Comparison of ENCODE assay signal across 20 cellular contexts in genomic region chr20:32855387-32855786, GRCh38. TPM values are rescaled to one million over a fixed set of nuclear protein-coding genes. Genes with fewer than 3 reads are reported as not detected.
DNase-seq lines count a peak whose midpoint lies in the region; ATAC-seq and TF ChIP-seq lines count a peak whose summit lies in the region.
"Had no signal": no experiment of that assay in that cellular context is flagged by ENCODE, and none has a peak within 500 bp of the region (broad histone marks: within the 10 kb centered on the region; RNA-seq: fewer than 3 reads in every experiment).

No MANE protein-coding gene starts in this region.

- intact Hi-C loops in activated CD8-positive, alpha-beta T cell treated with anti-CD3 and anti-CD28 coated beads for 36 hours (cut with micrococcal nuclease): no loop called here
- intact Hi-C loops in transverse colon (cut with DNase I; ENCODE audit: low total_unique reads): no loop called here

- H2AFZ ChIP-seq in GM23338: no peak overlapping the region

- 82 to 93% methylated on average over 5 to 7 of the region's 7 CpGs for WGBS in transverse colon (ENCODE audit: low coverage in 1 of 2), 2 donors

- in situ Hi-C loops in transverse colon (cut with MboI; ENCODE audit: low pct_ligation_motif_present in 1 of 4, low pct_unique_long_range_greater_than_20kb in 1 of 4, low sequenced_read_pairs in 3 of 4): no loop called here

- H3K4me3 ChIP-seq in GM23338 (no peak overlapping the region), transverse colon (no peak overlapping the region)
- H3K4me3 ChIP-seq: BLaER1 treated with 17β-estradiol and CSF1 and Interleukin-3, amounts not matched to agents 10 nM and 100 nM; cardiac muscle cell; lower lobe of right lung; SJCRH30; uterus had no signal

- no peaks in the 10 kb centered on the region for H3K27me3 ChIP-seq in GM23338 (ENCODE audit: insufficient read depth)
- no peaks in the 10 kb centered on the region for H3K27me3 ChIP-seq in transverse colon
- H3K27me3 ChIP-seq: BLaER1 treated with 17β-estradiol and CSF1 and Interleukin-3, amounts not matched to agents 10 nM and 100 nM; cardiac muscle cell; SJCRH30; uterus had no signal

- H3K4me1 Mint-ChIP-seq in activated CD8-positive, alpha-beta T cell treated with anti-CD3 and anti-CD28 coated beads for 36 hours (ENCODE audit: low read depth): peaks cover 15% of the 10 kb centered on the region
- peaks cover 23% of the 10 kb centered on the region for H3K4me1 Mint-ChIP-seq in activated CD8-positive, alpha-beta T cell treated with anti-CD3 and anti-CD28 coated beads, Interleukin-2, amount 10 ng/mL, durations not matched to agents 7 days and 5 days (ENCODE audit: low read depth)
- peaks cover 42% of the 10 kb centered on the region for H3K4me1 Mint-ChIP-seq in GM23338
- peaks cover 48% of the 10 kb centered on the region for H3K4me1 Mint-ChIP-seq in WTC11
- H3K4me1 Mint-ChIP-seq in naive thymus-derived CD8-positive, alpha-beta T cell: peaks cover 8 to 24% (median 19%) of the 10 kb centered on the region in 4 donors
- H3K4me1 Mint-ChIP-seq: IgD-negative memory B cell had no signal

- H3K9me3 ChIP-seq in transverse colon: no peaks in the 10 kb centered on the region
- H3K9me3 ChIP-seq: BLaER1 treated with 17β-estradiol and CSF1 and Interleukin-3, amounts not matched to agents 10 nM and 100 nM; lower lobe of right lung; SJCRH30; uterus had no signal

- peaks cover 4% of the 10 kb centered on the region; the same call in 1 of the 2 replicates for H3F3A ChIP-seq in GM23338 (replicated peaks; ENCODE audit: low read depth)

- no peak overlapping the region for H3K4me3 Mint-ChIP-seq in activated CD8-positive, alpha-beta T cell treated with anti-CD3 and anti-CD28 coated beads for 36 hours
- H3K4me3 Mint-ChIP-seq in activated CD8-positive, alpha-beta T cell treated with anti-CD3 and anti-CD28 coated beads, Interleukin-2, amount 10 ng/mL, durations not matched to agents 7 days and 5 days: no peak overlapping the region
- no peak overlapping the region for H3K4me3 Mint-ChIP-seq in GM23338
- H3K4me3 Mint-ChIP-seq in WTC11: no peak overlapping the region
- H3K4me3 Mint-ChIP-seq in naive thymus-derived CD8-positive, alpha-beta T cell: no peak overlapping the region
- H3K4me3 Mint-ChIP-seq: IgD-negative memory B cell had no signal

- peak overlapping the region; percentile 30 for H3K27ac ChIP-seq in GM23338 (ENCODE audit: low read depth)
- H3K27ac ChIP-seq in transverse colon: no peak overlapping the region
- H3K27ac ChIP-seq: BLaER1 treated with 17β-estradiol and CSF1 and Interleukin-3, amounts not matched to agents 10 nM and 100 nM; cardiac muscle cell; lower lobe of right lung; SJCRH30; uterus had no signal

- no peak for TF ChIP-seq CTCF in activated CD8-positive, alpha-beta T cell treated with anti-CD3 and anti-CD28 coated beads for 36 hours (IDR thresholded peaks at IDR 0.05)
- TF ChIP-seq CTCF in GM23338 (conservative IDR thresholded peaks at IDR 0.05; ENCODE audit: low read depth in 2 of 2) (no peak), WTC11 (IDR thresholded peaks at IDR 0.05) (no peak), transverse colon (IDR thresholded peaks at IDR 0.05) (no peak)

- no peaks in the 10 kb centered on the region for H3K9me3 Mint-ChIP-seq in activated CD8-positive, alpha-beta T cell treated with anti-CD3 and anti-CD28 coated beads for 36 hours
- no peaks in the 10 kb centered on the region for H3K9me3 Mint-ChIP-seq in activated CD8-positive, alpha-beta T cell treated with anti-CD3 and anti-CD28 coated beads, Interleukin-2, amount 10 ng/mL, durations not matched to agents 7 days and 5 days (ENCODE audit: insufficient read depth)
- H3K9me3 Mint-ChIP-seq in GM23338 (no peaks in the 10 kb centered on the region), WTC11 (no peaks in the 10 kb centered on the region)
- H3K9me3 Mint-ChIP-seq in naive thymus-derived CD8-positive, alpha-beta T cell: no peaks in the 10 kb centered on the region
- H3K9me3 Mint-ChIP-seq: IgD-negative memory B cell had no signal

- peaks cover 25% of the 10 kb centered on the region for H3K36me3 Mint-ChIP-seq in activated CD8-positive, alpha-beta T cell treated with anti-CD3 and anti-CD28 coated beads for 36 hours (ENCODE audit: low read depth)
- peaks cover 46% of the 10 kb centered on the region for H3K36me3 Mint-ChIP-seq in activated CD8-positive, alpha-beta T cell treated with anti-CD3 and anti-CD28 coated beads, Interleukin-2, amount 10 ng/mL, durations not matched to agents 7 days and 5 days (ENCODE audit: low read depth)
- H3K36me3 Mint-ChIP-seq in GM23338 (ENCODE audit: low read depth) (peaks cover 39% of the 10 kb centered on the region), WTC11 (peaks cover 19% of the 10 kb centered on the region)
- peaks cover 0 to 79% (median 6%) of the 10 kb centered on the region in 3 donors for H3K36me3 Mint-ChIP-seq in naive thymus-derived CD8-positive, alpha-beta T cell

- H3K4me2 ChIP-seq in GM23338: no peak overlapping the region

- POLR2A ChIA-PET in activated CD8-positive, alpha-beta T cell treated with anti-CD3 and anti-CD28 coated beads for 36 hours (lab: Charles Lee): no interaction called here
- POLR2A ChIA-PET in activated CD8-positive, alpha-beta T cell treated with anti-CD3 and anti-CD28 coated beads, Interleukin-2, amount 10 ng/mL, durations not matched to agents 7 days and 5 days (lab: Charles Lee): no interaction called here
- POLR2A ChIA-PET in WTC11 (lab: Charles Lee): interaction anchor here (0.7 kb wide), 1 partner anchor 720 kb away, joined by 6 read pairs; no protein-coding TSS in a partner anchor
- POLR2A ChIA-PET in naive thymus-derived CD8-positive, alpha-beta T cell (lab: Charles Lee): no interaction called here

- no peaks in the 10 kb centered on the region for H3K9me2 ChIP-seq in GM23338 (ENCODE audit: insufficient read depth)

- TF ChIP-seq EP300 in transverse colon (IDR thresholded peaks at IDR 0.05; ENCODE audit: low read depth): no peak

- ATAC-seq in activated CD8-positive, alpha-beta T cell treated with anti-CD3 and anti-CD28 coated beads for 36 hours: no peak
- no peak for ATAC-seq in activated CD8-positive, alpha-beta T cell treated with anti-CD3 and anti-CD28 coated beads, Interleukin-2, amount 10 ng/mL, durations not matched to agents 7 days and 5 days
- no peak for ATAC-seq in GM23338
- ATAC-seq in WTC11: no peak
- ATAC-seq in naive thymus-derived CD8-positive, alpha-beta T cell: no peak
- no peak for ATAC-seq in HG02623 (IDR thresholded peaks at IDR 0.05; ENCODE audit: unreplicated experiment)
- ATAC-seq: lower lobe of right lung had no signal

- peaks cover 17% of the 10 kb centered on the region for H3K79me2 ChIP-seq in GM23338 (replicated peaks; ENCODE audit: insufficient read depth)

- H4K20me1 ChIP-seq in GM23338 (replicated peaks; ENCODE audit: insufficient read depth): no peaks in the 10 kb centered on the region

- H3K27me3 Mint-ChIP-seq in activated CD8-positive, alpha-beta T cell treated with anti-CD3 and anti-CD28 coated beads for 36 hours: no peaks in the 10 kb centered on the region
- no peaks in the 10 kb centered on the region for H3K27me3 Mint-ChIP-seq in activated CD8-positive, alpha-beta T cell treated with anti-CD3 and anti-CD28 coated beads, Interleukin-2, amount 10 ng/mL, durations not matched to agents 7 days and 5 days (ENCODE audit: low read depth)
- H3K27me3 Mint-ChIP-seq in GM23338 (ENCODE audit: insufficient read depth, low read depth, poor library complexity) (peaks cover 4% of the 10 kb centered on the region), WTC11 (ENCODE audit: low read depth) (no peaks in the 10 kb centered on the region)
- no peaks in the 10 kb centered on the region for H3K27me3 Mint-ChIP-seq in naive thymus-derived CD8-positive, alpha-beta T cell
- H3K27me3 Mint-ChIP-seq: IgD-negative memory B cell had no signal

- no peak for DNase-seq in activated CD8-positive, alpha-beta T cell treated with anti-CD3 and anti-CD28 coated beads for 36 hours
- DNase-seq in activated CD8-positive, alpha-beta T cell treated with anti-CD3 and anti-CD28 coated beads, Interleukin-2, amount 10 ng/mL, durations not matched to agents 7 days and 5 days: no peak
- no peak for DNase-seq in GM23338 (ENCODE audit: low spot score)
- DNase-seq in WTC11 (ENCODE audit: low spot score): no peak
- DNase-seq in naive thymus-derived CD8-positive, alpha-beta T cell: no peak
- no peak for DNase-seq in stimulated activated CD4-positive, alpha-beta T cell treated with anti-CD3 and anti-CD28 coated beads, Interleukin-15, amount 100 ng/mL, for 24 hours
- DNase-seq in transverse colon: no peak
- DNase-seq: amygdala; erythroblast; foreskin melanocyte; GF-D8; lower lobe of right lung; NCI-H146; stimulated activated CD4-positive, alpha-beta T cell treated with anti-CD3 and anti-CD28 coated beads, Interleukin-12 subunit alpha, Interleukin-12 subunit beta, amount 100 ng/mL, for 4 hours; uterus had no signal

- CTCF ChIA-PET in activated CD8-positive, alpha-beta T cell treated with anti-CD3 and anti-CD28 coated beads for 36 hours (lab: Charles Lee): no interaction called here
- CTCF ChIA-PET in activated CD8-positive, alpha-beta T cell treated with anti-CD3 and anti-CD28 coated beads, Interleukin-2, amount 10 ng/mL, durations not matched to agents 7 days and 5 days (lab: Charles Lee): no interaction called here
- CTCF ChIA-PET in WTC11 (lab: Charles Lee): interaction anchor here (0.9 to 2.4 kb wide), 3 partner anchors 38 to 77 kb away, joined by 7 to 20 read pairs (median 8); no protein-coding TSS in a partner anchor

- H3K4me1 ChIP-seq in GM23338 (ENCODE audit: insufficient read depth) (peaks cover 33% of the 10 kb centered on the region), transverse colon (no peaks in the 10 kb centered on the region)
- H3K4me1 ChIP-seq: lower lobe of right lung, SJCRH30, uterus had no signal

- H3K36me3 ChIP-seq in GM23338 (ENCODE audit: insufficient read depth): peaks cover 7% of the 10 kb centered on the region
- peaks cover 0 to 24% (median 5%) of the 10 kb centered on the region in 4 donors for H3K36me3 ChIP-seq in transverse colon
- H3K36me3 ChIP-seq: uterus had no signal

- H3K27ac Mint-ChIP-seq in activated CD8-positive, alpha-beta T cell treated with anti-CD3 and anti-CD28 coated beads for 36 hours: peak overlapping the region; percentile 26
- H3K27ac Mint-ChIP-seq in activated CD8-positive, alpha-beta T cell treated with anti-CD3 and anti-CD28 coated beads, Interleukin-2, amount 10 ng/mL, durations not matched to agents 7 days and 5 days: no peak overlapping the region
- H3K27ac Mint-ChIP-seq in GM23338 (peak overlapping the region; percentile 25), WTC11 (peak overlapping the region; percentile 68)
- peak overlapping the region in 8 of 10 donors; percentile 0 to 88 (median 38) for H3K27ac Mint-ChIP-seq in naive thymus-derived CD8-positive, alpha-beta T cell

- no peak for TF ChIP-seq POLR2A in transverse colon (IDR thresholded peaks at IDR 0.05)

RNA-seq across cellular contexts. Expression of gene EFCAB8, which starts 3.3 kb away (rescaled TPM):
- total RNA-seq in activated CD8-positive, alpha-beta T cell treated with anti-CD3 and anti-CD28 coated beads for 36 hours: under 1 TPM; 0.89 to 0.92 TPM
- total RNA-seq in activated CD8-positive, alpha-beta T cell treated with anti-CD3 and anti-CD28 coated beads, Interleukin-2, amount 10 ng/mL, durations not matched to agents 7 days and 5 days: 1 to 10 TPM; 1.0 to 1.5 TPM
- 0.35 TPM in 1 of 2 replicates, not detected in the other for total RNA-seq in GM23338 (2014; rRNA removed; shearing (Covaris generic))
- not detected in 2 replicates for polyA plus RNA-seq in GM23338 (2016; fragmentation: Nextera tagmentation; extraction: Ambion mirVana)
- 0.17 to 0.55 TPM (median 0.32 TPM) in 3 replicates for total RNA-seq in WTC11 (2021)
- total RNA-seq in naive thymus-derived CD8-positive, alpha-beta T cell: 1 to 10 TPM; 2.2 to 2.9 TPM
- polyA plus RNA-seq in naive thymus-derived CD8-positive, alpha-beta T cell: not detected
- total RNA-seq in transverse colon: under 1 TPM in 1 of 4 donors, not detected in 3; 0.14 TPM
- total RNA-seq: cardiac muscle cell had no signal
- polyA plus RNA-seq: IgD-negative memory B cell had no signal

RNA-seq across cellular contexts. Expression of gene MAPRE1, which starts 35.6 kb away (rescaled TPM):
- total RNA-seq in activated CD8-positive, alpha-beta T cell treated with anti-CD3 and anti-CD28 coated beads for 36 hours: 100 to 1,000 TPM; 112 to 119 TPM
- 100 to 1,000 TPM; 137 to 142 TPM for total RNA-seq in activated CD8-positive, alpha-beta T cell treated with anti-CD3 and anti-CD28 coated beads, Interleukin-2, amount 10 ng/mL, durations not matched to agents 7 days and 5 days
- 152 and 177 TPM in 2 replicates for total RNA-seq in GM23338 (2014; rRNA removed; shearing (Covaris generic))
- 61.2 and 69.3 TPM in 2 replicates for polyA plus RNA-seq in GM23338 (2016; fragmentation: Nextera tagmentation; extraction: Ambion mirVana)
- 154 to 159 TPM (median 155 TPM) in 3 replicates for total RNA-seq in WTC11 (2021)
- total RNA-seq in naive thymus-derived CD8-positive, alpha-beta T cell: 10 to 100 TPM; 81.3 to 86.3 TPM
- 100 to 1,000 TPM; 100 to 112 (median 108) TPM for polyA plus RNA-seq in naive thymus-derived CD8-positive, alpha-beta T cell
- total RNA-seq in transverse colon: 10 to 100 TPM; 30.3 to 66.8 (median 60.5) TPM
